In the genomic region with DNA sequence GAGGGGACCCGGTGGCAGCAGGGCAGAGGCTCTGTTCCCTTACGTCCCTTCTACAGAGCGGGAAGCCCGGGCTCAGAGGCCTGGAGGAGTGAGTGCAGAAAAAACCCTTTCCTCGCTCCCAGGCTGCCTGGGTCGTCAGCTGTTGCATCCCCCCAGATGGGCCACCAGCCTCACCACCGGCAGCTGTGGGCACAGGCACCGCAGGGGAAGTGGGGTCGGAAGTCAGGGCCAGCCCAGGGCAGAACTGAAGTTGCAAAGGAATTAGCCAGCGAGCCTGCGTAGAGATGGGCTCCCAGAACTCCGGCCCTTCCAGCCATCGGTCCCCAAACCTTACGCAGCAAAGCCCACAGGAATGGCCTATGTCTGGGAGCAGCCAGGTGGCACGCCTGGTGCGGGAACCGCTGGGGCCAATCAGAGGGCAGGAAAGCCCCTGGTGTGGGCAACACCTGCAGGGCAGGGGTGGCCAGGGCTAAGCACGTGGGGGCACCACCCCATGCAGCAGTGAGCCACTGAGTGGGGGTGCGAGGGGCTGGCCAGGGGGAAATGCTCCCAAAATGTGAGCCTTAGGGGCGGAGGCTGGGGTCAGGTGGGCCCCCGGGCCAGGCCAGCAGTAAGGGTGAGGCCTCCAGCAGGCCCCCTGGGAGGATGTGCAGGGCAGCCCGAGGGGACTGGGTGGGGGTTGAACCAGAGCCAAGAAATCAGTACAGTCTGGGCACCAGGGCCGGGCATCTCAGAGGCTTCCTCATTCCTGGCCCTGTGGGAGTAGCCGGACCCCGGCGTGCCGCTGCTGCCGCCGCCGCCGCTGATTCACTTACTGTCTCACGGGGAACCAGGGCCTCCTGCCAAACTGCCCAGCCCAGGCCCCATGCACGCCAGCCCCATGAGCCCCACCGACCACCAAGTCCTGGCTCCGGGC, we compare ENCODE assay signal across 20 cellular contexts. TPM values are rescaled to one million over a fixed set of nuclear protein-coding genes. Genes with fewer than 3 reads are reported as not detected.
DNase-seq lines count a peak whose midpoint lies in the region; ATAC-seq, FAIRE-seq and TF ChIP-seq lines count a peak whose summit lies in the region.
"Had no signal": no experiment of that assay in that cellular context is flagged by ENCODE, and none has a peak within 500 bp of the region (broad histone marks: within the 10 kb centered on the region; RNA-seq: fewer than 3 reads in every experiment).

No MANE protein-coding gene starts in this region.

- H3K9me3 ChIP-seq in SJCRH30 (replicated peaks) (no peaks in the 10 kb centered on the region), testis (no peaks in the 10 kb centered on the region)

- FAIRE-seq in GM12892 (lab: Jason Lieb, UNC), result no peak
- FAIRE-seq: G401.6, GM18507, H54, small intestine had no signal

- ATAC-seq in GM19395 (IDR thresholded peaks at IDR 0.05; ENCODE audit: unreplicated experiment), result no peak
- no peak for ATAC-seq in GM19463 (IDR thresholded peaks at IDR 0.05; ENCODE audit: unreplicated experiment)
- ATAC-seq: activated T-cell treated with anti-CD3 and anti-CD28 coated beads, Interleukin-2, amount 50 U/mL, for 72 hours had no signal

- H3K4me1 ChIP-seq in SJCRH30, result no peaks in the 10 kb centered on the region
- H3K4me1 ChIP-seq in testis, result peaks cover 3% of the 10 kb centered on the region

- H3K36me3 ChIP-seq in SJCRH30 (no peaks in the 10 kb centered on the region), testis (ENCODE audit: low read depth, missing control alignments) (no peaks in the 10 kb centered on the region)

- H3K27me3 ChIP-seq in SJCRH30 (no peaks in the 10 kb centered on the region), testis (no peaks in the 10 kb centered on the region)

- H3K27ac ChIP-seq in SJCRH30 (no peak overlapping the region), testis (no peak overlapping the region)

- TF ChIP-seq CTCF in fibroblast of pulmonary artery (IDR thresholded peaks at IDR 0.05; ENCODE audit: low read length, missing control alignments) (no peak), testis (IDR thresholded peaks at IDR 0.05) (no peak)

- intact Hi-C loops in testis (cut with DNase I; ENCODE audit: low total_unique reads), result no loop called here

- TF ChIP-seq POLR2A in testis (IDR thresholded peaks at IDR 0.05) (no peak), GM12892 (IDR thresholded peaks at IDR 0.05; ENCODE audit: low read depth, low read length) (no peak)

- DNase-seq in HT1080 (ENCODE audit: low read depth) (peak; percentile 80), SJCRH30 (peak; percentile 29), fibroblast of pulmonary artery (ENCODE audit: low read depth) (peak; percentile 40), testis (peak; percentile 47), GM12892 (ENCODE audit: insufficient read length) (no peak), RKO (ENCODE audit: low spot score) (no peak)
- DNase-seq: activated CD4-positive, alpha-beta T cell treated with anti-CD3 and anti-CD28 coated beads for 48 hours; activated T-cell treated with anti-CD3 and anti-CD28 coated beads, Interleukin-2, amount 50 U/mL, for 72 hours; amniotic stem cell; CD4-positive, alpha-beta memory T cell; effector CD8-positive, alpha-beta T cell; left cardiac atrium; NCI-H187; small intestine; SW 1271 had no signal

- H3K4me3 ChIP-seq in SJCRH30 (no peak overlapping the region), fibroblast of pulmonary artery (replicated peaks; ENCODE audit: low read depth, low read length) (no peak overlapping the region), testis (no peak overlapping the region)

- WGBS in testis, 2 donors, result 76 to 82% methylated on average over 12 to 33 of the region's 35 CpGs

RNA-seq across cellular contexts. Expression of gene WNT7B, which starts 58.2 kb away (rescaled TPM):
- total RNA-seq in HT1080 (2014; rRNA removed; shearing (Covaris generic)), result 15.0 and 18.9 TPM in 2 replicates
- polyA plus RNA-seq in HT1080 (2015; cell fraction: cytosol; rRNA removed), result 22.0 and 24.5 TPM in 2 replicates
- polyA plus RNA-seq in HT1080 (2015; cell fraction: nucleus; rRNA removed), result 9.9 and 12.5 TPM in 2 replicates
- not detected in 2 replicates for total RNA-seq in SJCRH30 (2014; rRNA removed; shearing (Covaris generic))
- total RNA-seq in testis, result 1 to 10 TPM; 1.3 to 1.9 TPM
- polyA plus RNA-seq in testis (ENCODE audit: insufficient read depth, low read depth, low replicate concordance), result 0.65 TPM
- polyA plus RNA-seq in GM12892 (2012; ENCODE audit: missing spikeins), result 0.23 TPM
- total RNA-seq: activated T-cell treated with anti-CD3 and anti-CD28 coated beads, Interleukin-2, amount 50 U/mL, for 72 hours; CD4-positive, alpha-beta memory T cell; left cardiac atrium had no signal
- polyA plus RNA-seq: CD4-positive, alpha-beta memory T cell had no signal

Comparison
In these comparisons a context has a peak if more than half of its experiments do, and no peak if none do; other contexts are left out.
1. DNase-seq: peak in HT1080 (single experiment), SJCRH30 (2 of 2), fibroblast of pulmonary artery (single experiment) and testis (single experiment); none in GM12892 (single experiment) and RKO (single experiment).